ENCODE assay signal across 8 cellular contexts in the genomic region with DNA sequence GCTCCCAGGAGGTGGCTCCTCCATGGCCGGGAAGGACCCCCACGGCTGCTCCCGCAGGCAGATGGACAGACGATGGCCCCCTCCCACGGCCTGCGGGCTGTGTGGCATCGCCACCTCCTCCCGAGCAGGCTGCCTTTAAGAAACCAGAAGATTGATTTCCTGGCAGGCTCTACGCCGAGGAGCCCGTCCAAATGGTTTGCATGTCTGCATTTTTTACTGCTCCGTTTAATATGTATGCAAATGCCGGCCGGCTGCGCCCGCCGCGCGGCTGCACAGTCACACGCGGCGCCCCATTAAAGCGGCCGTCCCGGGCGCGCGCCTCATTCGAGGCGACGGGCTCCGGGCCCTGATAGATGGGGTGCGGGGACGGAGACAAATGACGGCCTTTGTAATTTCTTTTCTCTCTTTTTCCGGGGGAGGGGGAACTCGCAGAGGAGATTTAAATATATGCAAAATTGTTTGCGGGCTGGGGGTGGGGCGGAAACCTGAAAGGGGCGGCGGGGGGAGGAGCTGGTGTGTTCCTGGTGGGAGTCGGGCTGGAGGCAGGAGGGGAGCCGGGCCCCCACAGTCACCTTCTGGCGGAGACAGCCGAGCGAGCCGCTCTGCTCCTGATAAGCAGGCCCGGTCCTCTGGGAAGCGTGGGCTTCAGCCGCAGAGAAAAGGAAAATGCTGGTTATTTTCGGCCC.
DNase-seq lines count a peak whose midpoint lies in the region; ATAC-seq and TF ChIP-seq lines count a peak whose summit lies in the region.

No MANE protein-coding gene starts in this region.

- no peaks in the 10 kb centered on the region for H4K20me1 ChIP-seq in osteoblast (ENCODE audit: insufficient read depth, low read length)

- WGBS in esophagus muscularis mucosa = 4% methylated on average over 42 of the region's 51 CpGs

- ATAC-seq in GM21423 (IDR thresholded peaks at IDR 0.05; ENCODE audit: unreplicated experiment) = peak; percentile 49
- ATAC-seq in HG03520 (IDR thresholded peaks at IDR 0.05; ENCODE audit: unreplicated experiment) = no peak
- ATAC-seq in left lobe of liver = no peak

- H3K79me2 ChIP-seq in osteoblast (ENCODE audit: insufficient read depth, low read length) = no peaks in the 10 kb centered on the region

- H3K9me3 ChIP-seq in esophagus muscularis mucosa (no peaks in the 10 kb centered on the region), osteoblast (ENCODE audit: low read depth, low read length) (no peaks in the 10 kb centered on the region)

- intact Hi-C loops in esophagus muscularis mucosa (cut with DNase I) = loop anchor here (5.0 kb wide), 2 partner anchors 76 to 121 kb away; no protein-coding TSS in a partner anchor

- H3K27ac ChIP-seq in esophagus muscularis mucosa (replicated peaks in 1 of 4) (peak overlapping the region; percentile 75 to 92 (median 83)), osteoblast (ENCODE audit: low read depth, low read length) (peak overlapping the region; percentile 55)

- TF ChIP-seq EP300 in esophagus muscularis mucosa (IDR thresholded peaks at IDR 0.05) = no peak

- H3K36me3 ChIP-seq in esophagus muscularis mucosa (no peaks in the 10 kb centered on the region), osteoblast (ENCODE audit: insufficient read depth, low read length) (peaks cover 3% of the 10 kb centered on the region)

- H3K27me3 ChIP-seq in esophagus muscularis mucosa = no peaks in the 10 kb centered on the region
- no peaks in the 10 kb centered on the region for H3K27me3 ChIP-seq in osteoblast (ENCODE audit: insufficient read depth, low read length)

- peak; percentile 16 for DNase-seq in activated T-cell treated with anti-CD3 and anti-CD28 coated beads for 1 hour (ENCODE audit: low read depth)
- DNase-seq in esophagus muscularis mucosa (ENCODE audit: extremely low spot score) = no peak
- DNase-seq in osteoblast (ENCODE audit: insufficient read length, low spot score, missing footprints) = peak; percentile 71
- DNase-seq in HuH-7.5 (ENCODE audit: low spot score) = no peak
- no peak for DNase-seq in left lobe of liver (ENCODE audit: low spot score)
- no peak for DNase-seq in NCI-H146 (lab: John Stamatoyannopoulos, UW)

- H3K4me3 ChIP-seq in esophagus muscularis mucosa = peak overlapping the region; percentile 44 to 55 (median 51)
- H3K4me3 ChIP-seq in osteoblast (ENCODE audit: insufficient read depth, low read length) = peak overlapping the region; percentile 63

- H3K4me1 ChIP-seq in esophagus muscularis mucosa = peaks cover 38 to 74% (median 61%) of the 10 kb centered on the region in 4 donors
- peaks cover 59% of the 10 kb centered on the region for H3K4me1 ChIP-seq in osteoblast (ENCODE audit: insufficient read depth, low read length)

- H2AFZ ChIP-seq in osteoblast (ENCODE audit: low read length) = peak overlapping the region; percentile 67

- H3K4me2 ChIP-seq in osteoblast (ENCODE audit: insufficient read depth, low read length) = peak overlapping the region; percentile 77

- TF ChIP-seq CTCF in esophagus muscularis mucosa (IDR thresholded peaks at IDR 0.05) = no peak
- TF ChIP-seq CTCF in osteoblast (IDR thresholded peaks at IDR 0.05; ENCODE audit: extremely low read depth, low read depth, low read length) = no peak

- no peak for TF ChIP-seq POLR2A in esophagus muscularis mucosa (IDR thresholded peaks at IDR 0.05; ENCODE audit: low read depth)

Comparison
In these comparisons a context has a peak if more than half of its experiments do, and no peak if none do; other contexts are left out.
1. DNase-seq: peak in activated T-cell treated with anti-CD3 and anti-CD28 coated beads for 1 hour (single experiment) and osteoblast (single experiment); none in esophagus muscularis mucosa (single experiment), HuH-7.5 (single experiment), left lobe of liver (single experiment) and NCI-H146 (single experiment).